Comparison of ENCODE assay signal across 8 cellular contexts in the genomic region with DNA sequence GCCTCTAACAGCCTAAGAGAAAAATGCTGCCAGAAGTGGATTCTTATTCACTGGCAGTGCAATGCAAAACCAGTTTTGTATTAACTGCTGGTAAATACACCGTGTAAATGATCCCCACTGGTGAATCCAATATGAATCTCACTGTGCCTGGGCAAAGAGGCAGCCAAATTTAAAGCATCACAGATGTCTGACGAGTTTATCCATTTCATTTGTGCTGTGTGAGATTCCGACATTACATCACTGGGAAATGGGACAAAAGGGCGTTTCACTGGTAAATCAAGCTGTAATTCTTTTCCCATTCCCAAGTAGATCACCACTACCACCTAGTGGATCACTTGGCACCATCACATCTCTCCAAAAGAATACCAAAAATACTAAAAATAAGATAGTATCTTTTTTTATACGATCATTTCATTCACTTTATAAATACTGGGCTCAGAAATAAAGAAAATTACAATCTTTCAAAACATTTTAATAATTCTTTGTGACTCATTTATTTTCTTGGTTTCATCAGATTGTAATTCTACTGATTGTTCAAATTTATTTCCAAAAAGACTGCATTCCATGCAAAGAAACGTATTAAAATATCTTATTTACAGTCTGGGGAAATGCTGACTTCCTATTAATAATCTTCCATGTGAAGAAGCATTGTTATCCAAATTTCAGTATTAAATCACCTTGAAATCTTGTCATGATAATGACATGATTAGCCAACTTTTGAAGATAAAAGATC.
A peak's percentile ranks its signal among the peaks of the same experiment; 100 is the strongest.
DNase-seq lines count a peak whose midpoint lies in the region; ATAC-seq lines count a peak whose summit lies in the region.

No MANE protein-coding gene starts in this region.

- DNase-seq in NCI-H1092 treated with DMSO at 0.1 percent for 48 hours (lab: John Stamatoyannopoulos, UW): peak; percentile 20
- DNase-seq in NCI-H1092 (lab: John Stamatoyannopoulos, UW): no peak
- DNase-seq in SK-N-DZ (ENCODE audit: low spot score): peak; percentile 50
- DNase-seq in foreskin melanocyte: peak; percentile 70
- DNase-seq in NCI-H187 treated with DMSO at 0.1 percent for 48 hours (lab: John Stamatoyannopoulos, UW): no peak
- no peak for DNase-seq in RPMI8226

- no peaks in the 10 kb centered on the region for H3K9me3 ChIP-seq in skeletal muscle satellite cell (replicated peaks; ENCODE audit: low read length)

- no peak overlapping the region for H3K4me3 ChIP-seq in skeletal muscle satellite cell (ENCODE audit: low read length)

- H3K36me3 ChIP-seq in skeletal muscle satellite cell (ENCODE audit: insufficient read depth, low read length): no peaks in the 10 kb centered on the region

- H3K4me2 ChIP-seq in skeletal muscle satellite cell (ENCODE audit: low read length): peak overlapping the region; percentile 63

- ATAC-seq in GM18870 (IDR thresholded peaks at IDR 0.05; ENCODE audit: unreplicated experiment): no peak

- H3K27me3 ChIP-seq in skeletal muscle satellite cell (ENCODE audit: control insufficient read depth, insufficient read depth, low read length): no peaks in the 10 kb centered on the region

- no peak overlapping the region for H3K9ac ChIP-seq in skeletal muscle satellite cell (ENCODE audit: low read depth, low read length)

- no peaks in the 10 kb centered on the region for H3K4me1 ChIP-seq in skeletal muscle satellite cell (ENCODE audit: control insufficient read depth, insufficient read depth, low read length)

Comparison
In these comparisons a context has a peak if more than half of its experiments do, and no peak if none do; other contexts are left out.
1. DNase-seq: peak in NCI-H1092 treated with DMSO at 0.1 percent for 48 hours (single experiment), SK-N-DZ (single experiment) and foreskin melanocyte (single experiment); none in NCI-H1092 (single experiment), NCI-H187 treated with DMSO at 0.1 percent for 48 hours (single experiment) and RPMI8226 (single experiment).